19 cellular contexts compared by ENCODE assay signal in the genomic region with DNA sequence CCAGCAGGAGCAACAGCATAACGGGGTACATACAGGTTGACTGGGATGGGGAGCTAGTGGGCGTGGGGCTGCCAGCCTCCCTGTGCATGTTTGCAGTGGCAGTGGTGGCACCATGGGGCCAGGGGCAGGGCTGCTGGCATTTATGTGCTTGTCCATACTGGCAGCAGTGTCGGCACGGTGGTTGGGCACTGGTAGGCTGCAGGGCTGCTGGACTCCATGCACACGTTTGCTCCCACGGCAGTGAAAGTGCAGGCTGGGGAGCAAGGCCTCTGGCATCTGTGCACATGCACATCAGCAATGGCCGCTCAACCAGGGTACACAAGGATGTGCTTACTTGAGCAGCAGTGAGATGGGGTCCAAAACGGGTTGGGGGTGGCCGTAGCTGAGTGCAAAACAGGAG.
"Had no signal": no experiment of that assay in that cellular context is flagged by ENCODE, and none has a peak within 500 bp of the region (broad histone marks: within the 10 kb centered on the region; RNA-seq: fewer than 3 reads in every experiment).

No MANE protein-coding gene starts in this region.

- H3K4me2 ChIP-seq: smooth muscle cell had no signal

- H3K36me3 ChIP-seq: heart left ventricle, left ventricle myocardium inferior, neutrophil, suprapubic skin, thyroid gland, uterus had no signal

- H3K4me1 Mint-ChIP-seq: naive thymus-derived CD4-positive, alpha-beta T cell; nephron progenitor cell; stimulated activated effector memory CD8-positive, alpha-beta T cell treated with anti-CD3 and anti-CD28 coated beads, Interleukin-12 subunit alpha, Interleukin-12 subunit beta, amount 100 ng/mL, for 72 hours had no signal

- H3K27me3 ChIP-seq: heart left ventricle, neutrophil, suprapubic skin, thyroid gland, uterus had no signal

- H3K27me3 Mint-ChIP-seq: naive thymus-derived CD4-positive, alpha-beta T cell; type B pancreatic cell had no signal

- H3K36me3 Mint-ChIP-seq: naive thymus-derived CD4-positive, alpha-beta T cell; stimulated activated effector memory CD8-positive, alpha-beta T cell treated with anti-CD3 and anti-CD28 coated beads, Interleukin-12 subunit alpha, Interleukin-12 subunit beta, amount 100 ng/mL, for 72 hours; type B pancreatic cell had no signal

- H3K4me1 ChIP-seq: heart left ventricle, left ventricle myocardium inferior, suprapubic skin, thyroid gland, uterus had no signal

- H3K9me3 ChIP-seq: heart left ventricle, left ventricle myocardium inferior, neutrophil, thyroid gland, uterus had no signal

- H3K27ac Mint-ChIP-seq: naive thymus-derived CD4-positive, alpha-beta T cell; nephron progenitor cell; stimulated activated effector memory CD8-positive, alpha-beta T cell treated with anti-CD3 and anti-CD28 coated beads, Interleukin-12 subunit alpha, Interleukin-12 subunit beta, amount 100 ng/mL, for 72 hours; type B pancreatic cell had no signal

- H3K9me3 Mint-ChIP-seq: nephron progenitor cell, type B pancreatic cell had no signal

- H3K4me3 Mint-ChIP-seq: naive thymus-derived CD4-positive, alpha-beta T cell; nephron progenitor cell; stimulated activated effector memory CD8-positive, alpha-beta T cell treated with anti-CD3 and anti-CD28 coated beads, Interleukin-12 subunit alpha, Interleukin-12 subunit beta, amount 100 ng/mL, for 72 hours; type B pancreatic cell had no signal

- ATAC-seq: esophagus mucosa; heart left ventricle; left cardiac atrium; naive thymus-derived CD4-positive, alpha-beta T cell; stimulated activated effector memory CD8-positive, alpha-beta T cell treated with anti-CD3 and anti-CD28 coated beads, Interleukin-12 subunit alpha, Interleukin-12 subunit beta, amount 100 ng/mL, for 72 hours; stimulated activated naive CD8-positive, alpha-beta T cell treated with anti-CD3 and anti-CD28 coated beads, Interleukin-15, Interleukin-2, amounts not matched to agents 100 U/mL and 50 U/mL, for 24 hours had no signal

- H3K4me3 ChIP-seq: coronary artery, heart left ventricle, left ventricle myocardium inferior, smooth muscle cell, suprapubic skin, thyroid gland, uterus had no signal

- H3K27ac ChIP-seq: coronary artery, heart left ventricle, left ventricle myocardium inferior, neutrophil, suprapubic skin, thyroid gland, uterus had no signal

- DNase-seq: cerebellar nuclear complex; effector memory CD4-positive, alpha-beta T cell; left cardiac atrium; left ventricle myocardium inferior; naive thymus-derived CD4-positive, alpha-beta T cell; nephron progenitor cell; stimulated activated CD4-positive, alpha-beta T cell treated with anti-CD3 and anti-CD28 coated beads, Interleukin-4, amount 100 ng/mL, for 1 hour; stimulated activated CD8-positive, alpha-beta memory T cell treated with anti-CD3 and anti-CD28 coated beads, Interleukin-4, amount 100 ng/mL, for 48 hours; stimulated activated naive CD8-positive, alpha-beta T cell treated with anti-CD3 and anti-CD28 coated beads, Interleukin-15, Interleukin-2, amounts not matched to agents 100 U/mL and 50 U/mL, for 24 hours; thyroid gland; uterus had no signal
